Comparison of ENCODE assay signal across 14 cellular contexts in genomic region chr1:236514703-236515442, GRCh38. TPM values are rescaled to one million over a fixed set of nuclear protein-coding genes. Genes with fewer than 3 reads are reported as not detected.
A peak's percentile ranks its signal among the peaks of the same experiment; 100 is the strongest.
DNase-seq lines count a peak whose midpoint lies in the region; ATAC-seq and TF ChIP-seq lines count a peak whose summit lies in the region.
"Had no signal": no experiment of that assay in that cellular context is flagged by ENCODE, and none has a peak within 500 bp of the region (broad histone marks: within the 10 kb centered on the region; RNA-seq: fewer than 3 reads in every experiment).

No MANE protein-coding gene starts in this region.

- BruUV-seq in Panc1 (replicated peaks; lab: Mats Ljungman, UMichigan), result no TSS peak

- H3K4me3 Mint-ChIP-seq in nephron, result no peak overlapping the region
- no peak overlapping the region for H3K4me3 Mint-ChIP-seq in activated CD4-positive, alpha-beta memory T cell treated with anti-CD3 and anti-CD28 coated beads, Interleukin-2, amount 10 ng/mL, durations not matched to agents 7 days and 5 days
- H3K4me3 Mint-ChIP-seq: dendritic cell treated with granulocyte-macrophage colony-stimulating factor and Interleukin-4, amounts not matched to agents 40 ng/mL and 50 ng/mL, for 4 days had no signal

- H3K4me3 ChIP-seq in Panc1 (ENCODE audit: low read depth in 2 of 2, low read length in 2 of 2), result peak overlapping the region in 1 of 2 experiments; percentile 25; a peak in 2 of 4 replicates
- H3K4me3 ChIP-seq: BLaER1, heart left ventricle, MG63 had no signal

- DNase-seq in DMS79 (lab: John Stamatoyannopoulos, UW) (peak; percentile 80), NCI-H2081 treated with DMSO at 0.1 percent for 48 hours (lab: John Stamatoyannopoulos, UW) (peak; percentile 93), Panc1 (ENCODE audit: low read depth, low spot score) (no peak), GM03348 (ENCODE audit: low spot score) (no peak)
- no peak for DNase-seq in activated T-cell treated with anti-CD3 and anti-CD28 coated beads, Interleukin-2, amount 50 U/mL, for 1 hour
- DNase-seq in activated CD4-positive, alpha-beta memory T cell treated with anti-CD3 and anti-CD28 coated beads, Interleukin-2, amount 10 ng/mL, durations not matched to agents 7 days and 5 days, result no peak
- DNase-seq: GDM1, heart left ventricle, kidney glomerular epithelial cell, MG63 had no signal

- intact Hi-C loops in Panc1 (cut with micrococcal nuclease; ENCODE audit: unreplicated experiment), result no loop called here

- POLR2A ChIA-PET in Panc1 (lab: Charles Lee), result no interaction called here
- POLR2A ChIA-PET in activated CD4-positive, alpha-beta memory T cell treated with anti-CD3 and anti-CD28 coated beads, Interleukin-2, amount 10 ng/mL, durations not matched to agents 7 days and 5 days (lab: Charles Lee), result interaction anchor here (0.9 to 1.4 kb wide), 2 partner anchors 9 to 10 kb away, joined by 4 to 5 read pairs; partner anchors contain the start of gene LGALS8

- CTCF ChIA-PET in Panc1 (lab: Charles Lee), result no interaction called here
- CTCF ChIA-PET in activated CD4-positive, alpha-beta memory T cell treated with anti-CD3 and anti-CD28 coated beads, Interleukin-2, amount 10 ng/mL, durations not matched to agents 7 days and 5 days (lab: Charles Lee), result no interaction called here

- H3K36me3 Mint-ChIP-seq in nephron (ENCODE audit: low read depth), result no peaks in the 10 kb centered on the region
- peaks cover 6% of the 10 kb centered on the region for H3K36me3 Mint-ChIP-seq in activated CD4-positive, alpha-beta memory T cell treated with anti-CD3 and anti-CD28 coated beads, Interleukin-2, amount 10 ng/mL, durations not matched to agents 7 days and 5 days (ENCODE audit: low read depth)

- ATAC-seq in Panc1, result peak; percentile 76
- ATAC-seq: esophagus mucosa had no signal

- H3K27ac Mint-ChIP-seq in nephron, result peak overlapping the region; percentile 39 to 70 (median 57)
- H3K27ac Mint-ChIP-seq in activated CD4-positive, alpha-beta memory T cell treated with anti-CD3 and anti-CD28 coated beads, Interleukin-2, amount 10 ng/mL, durations not matched to agents 7 days and 5 days, result no peak overlapping the region
- H3K27ac Mint-ChIP-seq: dendritic cell treated with granulocyte-macrophage colony-stimulating factor and Interleukin-4, amounts not matched to agents 40 ng/mL and 50 ng/mL, for 4 days had no signal

- H3K9me3 Mint-ChIP-seq in nephron, result no peaks in the 10 kb centered on the region
- H3K9me3 Mint-ChIP-seq in activated CD4-positive, alpha-beta memory T cell treated with anti-CD3 and anti-CD28 coated beads, Interleukin-2, amount 10 ng/mL, durations not matched to agents 7 days and 5 days, result no peaks in the 10 kb centered on the region
- H3K9me3 Mint-ChIP-seq: dendritic cell treated with granulocyte-macrophage colony-stimulating factor and Interleukin-4, amounts not matched to agents 40 ng/mL and 50 ng/mL, for 4 days had no signal

- no peaks in the 10 kb centered on the region for H3K27me3 ChIP-seq in Panc1 (ENCODE audit: control insufficient read depth, insufficient read depth, low read length)
- H3K27me3 ChIP-seq: BLaER1, heart left ventricle, MG63 had no signal

- peaks cover 4% of the 10 kb centered on the region for H3K27me3 Mint-ChIP-seq in nephron (ENCODE audit: low read depth)
- H3K27me3 Mint-ChIP-seq in activated CD4-positive, alpha-beta memory T cell treated with anti-CD3 and anti-CD28 coated beads, Interleukin-2, amount 10 ng/mL, durations not matched to agents 7 days and 5 days, result peaks cover 3% of the 10 kb centered on the region
- H3K27me3 Mint-ChIP-seq: dendritic cell treated with granulocyte-macrophage colony-stimulating factor and Interleukin-4, amounts not matched to agents 40 ng/mL and 50 ng/mL, for 4 days had no signal

- H3K27ac ChIP-seq in Panc1 (ENCODE audit: low read length), result peak overlapping the region; percentile 100
- H3K27ac ChIP-seq: BLaER1 had no signal

- H3K4me1 ChIP-seq in Panc1 (ENCODE audit: control insufficient read depth, insufficient read depth, low read length), result peaks cover 51% of the 10 kb centered on the region

- in situ Hi-C loops in Panc1 (cut with HindIII; ENCODE audit: low pct_unique_long_range_greater_than_20kb, low sequenced_read_pairs), result no loop called here

- no peaks in the 10 kb centered on the region for H3K36me3 ChIP-seq in Panc1 (ENCODE audit: control insufficient read depth, insufficient read depth, low read length)
- H3K36me3 ChIP-seq: BLaER1, heart left ventricle, MG63 had no signal

- no peaks in the 10 kb centered on the region for H3K9me3 ChIP-seq in Panc1 (ENCODE audit: control insufficient read depth, insufficient read depth, low read depth, low read length)
- H3K9me3 ChIP-seq: BLaER1, heart left ventricle, MG63 had no signal

- peaks cover 15% of the 10 kb centered on the region for H3K4me1 Mint-ChIP-seq in nephron
- peaks cover 58% of the 10 kb centered on the region for H3K4me1 Mint-ChIP-seq in activated CD4-positive, alpha-beta memory T cell treated with anti-CD3 and anti-CD28 coated beads, Interleukin-2, amount 10 ng/mL, durations not matched to agents 7 days and 5 days

- no peak for TF ChIP-seq CTCF in Panc1 (IDR thresholded peaks at IDR 0.05)
- TF ChIP-seq CTCF in nephron (IDR thresholded peaks at IDR 0.05; ENCODE audit: unreplicated experiment in 3 of 3), result no peak

RNA-seq across cellular contexts. Expression of gene LGALS8, which starts 8.9 kb away (rescaled TPM):
- total RNA-seq in Panc1 (2021; ENCODE audit: unreplicated experiment), result 221 TPM
- polyA plus RNA-seq in Panc1 (2012; ENCODE audit: insufficient read length), result 242 TPM
- 100 to 1,000 TPM; 145 to 146 TPM for total RNA-seq in activated CD4-positive, alpha-beta memory T cell treated with anti-CD3 and anti-CD28 coated beads, Interleukin-2, amount 10 ng/mL, durations not matched to agents 7 days and 5 days

Comparison
In these comparisons a context has a peak if more than half of its experiments do, and no peak if none do; other contexts are left out.
1. DNase-seq: peak in DMS79 (single experiment) and NCI-H2081 treated with DMSO at 0.1 percent for 48 hours (single experiment); none in Panc1 (single experiment), activated T-cell treated with anti-CD3 and anti-CD28 coated beads, Interleukin-2, amount 50 U/mL, for 1 hour (single experiment), GM03348 (single experiment) and activated CD4-positive, alpha-beta memory T cell treated with anti-CD3 and anti-CD28 coated beads, Interleukin-2, amount 10 ng/mL, durations not matched to agents 7 days and 5 days (single experiment).